In the genomic region with DNA sequence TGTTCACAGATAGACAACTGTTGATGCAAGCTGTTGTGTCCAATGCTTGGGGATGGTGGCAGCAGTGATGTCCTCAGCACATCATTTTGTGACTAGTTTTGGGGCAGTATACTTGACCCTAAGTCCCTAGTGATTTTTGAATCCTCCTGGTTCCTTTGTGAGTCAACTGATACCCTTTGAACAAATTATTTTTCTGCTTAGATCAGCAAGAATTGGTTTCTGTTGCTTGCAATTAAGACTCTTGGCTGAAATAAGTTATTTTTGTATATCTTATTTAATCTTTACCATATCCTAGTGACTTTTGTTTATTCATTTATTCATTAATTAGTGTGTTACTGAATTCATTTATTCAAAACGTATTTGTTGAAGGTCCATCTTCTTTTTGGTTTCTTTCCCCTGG, we compare ENCODE assay signal across 37 cellular contexts.
"Had no signal": no experiment of that assay in that cellular context is flagged by ENCODE, and none has a peak within 500 bp of the region (broad histone marks: within the 10 kb centered on the region; RNA-seq: fewer than 3 reads in every experiment).

No MANE protein-coding gene starts in this region.

- H3K36me3 Mint-ChIP-seq: activated CD4-positive, alpha-beta memory T cell treated with anti-CD3 and anti-CD28 coated beads for 36 hours; activated naive CD4-positive, alpha-beta T cell treated with anti-CD3 and anti-CD28 coated beads, Interleukin-2, amount 50 U/mL, for 72 hours; activated naive CD8-positive, alpha-beta T cell treated with anti-CD3 and anti-CD28 coated beads for 36 hours had no signal

- H3K27ac ChIP-seq: adrenal gland, body of pancreas, brain microvascular endothelial cell, breast epithelium, VCaP had no signal

- H3K9me3 Mint-ChIP-seq: activated B cell treated with CpG ODN at 0.5 μM for 24 hours; activated CD4-positive, alpha-beta memory T cell treated with anti-CD3 and anti-CD28 coated beads for 36 hours; activated CD4-positive, alpha-beta T cell treated with anti-CD3 and anti-CD28 coated beads, Interleukin-2, amount 10 ng/mL, durations not matched to agents 24 days and 14 days; activated CD8-positive, alpha-beta T cell treated with anti-CD3 and anti-CD28 coated beads for 36 hours; activated naive CD4-positive, alpha-beta T cell treated with anti-CD3 and anti-CD28 coated beads for 36 hours; activated naive CD4-positive, alpha-beta T cell treated with anti-CD3 and anti-CD28 coated beads, Interleukin-2, amount 50 U/mL, for 72 hours; activated naive CD8-positive, alpha-beta T cell treated with anti-CD3 and anti-CD28 coated beads for 36 hours; activated T-cell treated with anti-CD3 and anti-CD28 coated beads, Interleukin-2, amount 50 U/mL, for 4 hours; activated T-cell treated with anti-CD3 and anti-CD28 coated beads, Interleukin-2, amount 50 U/mL, for 72 hours; activated T-helper 1 cell treated with anti-CD3 and anti-CD28 coated beads, Interleukin-12 subunit alpha, Interleukin-12 subunit beta, Interleukin-2, Interleukin-4 antibody, amounts not matched to agents 30 ng/mL and 10 ng/mL and 1 ng/mL, durations not matched to agents 14 hours and 24 hours and 36 hours; activated T-helper 17 cell treated with anti-CD3 and anti-CD28 coated beads, Interleukin-2, amount 50 U/mL, for 72 hours; T-helper 1 cell treated with Interleukin-12 subunit alpha and Interleukin-12 subunit beta and Interleukin-4 antibody, amounts not matched to agents 30 μg/mL and 1 μg/mL, for 36 hours; T-helper 2 cell treated with Interferon-gamma antibody and Interleukin-4, amounts not matched to agents 5 μg/mL and 100 μg/mL, for 36 hours had no signal

- H3K36me3 ChIP-seq: adrenal gland, brain microvascular endothelial cell, breast epithelium had no signal

- H3K4me3 ChIP-seq: adrenal gland, body of pancreas, breast epithelium had no signal

- H3K27me3 ChIP-seq: adrenal gland, body of pancreas, brain microvascular endothelial cell, breast epithelium had no signal

- H3K4me1 Mint-ChIP-seq: activated B cell treated with CpG ODN at 0.5 μM for 24 hours; activated CD4-positive, alpha-beta T cell treated with anti-CD3 and anti-CD28 coated beads, Interleukin-2, amount 10 ng/mL, durations not matched to agents 24 days and 14 days; activated naive CD8-positive, alpha-beta T cell treated with anti-CD3 and anti-CD28 coated beads for 36 hours; activated T-helper 17 cell treated with anti-CD3 and anti-CD28 coated beads, Interleukin-2, amount 50 U/mL, for 72 hours had no signal

- H3K4me1 ChIP-seq: adrenal gland, body of pancreas, breast epithelium had no signal

- FAIRE-seq: astrocyte, TTC549 had no signal

- DNase-seq: activated B cell treated with CpG ODN at 0.5 μM for 24 hours; activated CD4-positive, alpha-beta memory T cell treated with anti-CD3 and anti-CD28 coated beads for 36 hours; activated CD4-positive, alpha-beta T cell treated with anti-CD3 and anti-CD28 coated beads for 4 hours; activated CD4-positive, alpha-beta T cell treated with anti-CD3 and anti-CD28 coated beads, Interleukin-2, amount 10 ng/mL, durations not matched to agents 24 days and 14 days; activated CD4-positive, alpha-beta T cell treated with anti-CD3 and anti-CD28 coated beads, Interleukin-2, amount 50 U/mL, for 1 hour; activated CD4-positive, alpha-beta T cell treated with anti-CD3 and anti-CD28 coated beads, Interleukin-2, amount 50 U/mL, for 4 hours; activated CD4-positive, CD25-positive, alpha-beta regulatory T cell treated with anti-CD3 and anti-CD28 coated beads, Interleukin-2, amount 50 U/mL, for 72 hours; activated CD8-positive, alpha-beta memory T cell treated with anti-CD3 and anti-CD28 coated beads, Interleukin-2, amount 50 U/mL, for 4 hours; activated CD8-positive, alpha-beta T cell treated with anti-CD3 and anti-CD28 coated beads for 36 hours; activated effector memory CD4-positive, alpha-beta T cell treated with anti-CD3 and anti-CD28 coated beads, Interleukin-2, amount 50 U/mL, for 16 hours; activated gamma-delta T cell treated with Interleukin-2 at 50 U/mL for 16 hours; activated naive CD4-positive, alpha-beta T cell; activated naive CD4-positive, alpha-beta T cell treated with anti-CD3 and anti-CD28 coated beads for 36 hours; activated naive CD4-positive, alpha-beta T cell treated with anti-CD3 and anti-CD28 coated beads, Interleukin-2, amount 50 U/mL, for 16 hours; activated naive CD8-positive, alpha-beta T cell treated with anti-CD3 and anti-CD28 coated beads for 36 hours; activated T-cell treated with anti-CD3 and anti-CD28 coated beads for 4 hours; activated T-cell treated with anti-CD3 and anti-CD28 coated beads, Interleukin-2, amount 50 U/mL, for 1 hour; activated T-cell treated with anti-CD3 and anti-CD28 coated beads, Interleukin-2, amount 50 U/mL, for 4 hours; activated T-cell treated with anti-CD3 and anti-CD28 coated beads, Interleukin-2, amount 50 U/mL, for 72 hours; adrenal gland; amniotic stem cell; aorta; body of pancreas; brain microvascular endothelial cell; central memory CD4-positive, alpha-beta T cell; T-helper 1 cell; T-helper 2 cell; T-helper 9 cell had no signal

- H3K9me3 ChIP-seq: adrenal gland, body of pancreas, breast epithelium had no signal

- H3K27me3 Mint-ChIP-seq: activated B cell treated with CpG ODN at 0.5 μM for 24 hours; activated naive CD8-positive, alpha-beta T cell treated with anti-CD3 and anti-CD28 coated beads for 36 hours had no signal

- H3K27ac Mint-ChIP-seq: activated B cell treated with CpG ODN at 0.5 μM for 24 hours; activated CD4-positive, alpha-beta memory T cell treated with anti-CD3 and anti-CD28 coated beads for 36 hours; activated CD4-positive, alpha-beta T cell treated with anti-CD3 and anti-CD28 coated beads, Interleukin-2, amount 10 ng/mL, durations not matched to agents 24 days and 14 days; activated CD8-positive, alpha-beta T cell treated with anti-CD3 and anti-CD28 coated beads for 36 hours; activated naive CD4-positive, alpha-beta T cell treated with anti-CD3 and anti-CD28 coated beads for 36 hours; activated naive CD4-positive, alpha-beta T cell treated with anti-CD3 and anti-CD28 coated beads, Interleukin-2, amount 50 U/mL, for 72 hours; activated naive CD8-positive, alpha-beta T cell treated with anti-CD3 and anti-CD28 coated beads for 36 hours; activated T-cell treated with anti-CD3 and anti-CD28 coated beads, Interleukin-2, amount 50 U/mL, for 72 hours; activated T-helper 1 cell treated with anti-CD3 and anti-CD28 coated beads, Interleukin-12 subunit alpha, Interleukin-12 subunit beta, Interleukin-2, Interleukin-4 antibody, amounts not matched to agents 30 ng/mL and 10 ng/mL and 1 ng/mL, durations not matched to agents 14 hours and 24 hours and 36 hours; activated T-helper 17 cell treated with anti-CD3 and anti-CD28 coated beads, Interleukin-2, amount 50 U/mL, for 72 hours; T-helper 1 cell treated with Interleukin-12 subunit alpha and Interleukin-12 subunit beta and Interleukin-4 antibody, amounts not matched to agents 30 μg/mL and 1 μg/mL, for 36 hours; T-helper 2 cell treated with Interferon-gamma antibody and Interleukin-4, amounts not matched to agents 5 μg/mL and 100 μg/mL, for 36 hours had no signal

- H3K4me3 Mint-ChIP-seq: activated B cell treated with CpG ODN at 0.5 μM for 24 hours; activated CD4-positive, alpha-beta memory T cell treated with anti-CD3 and anti-CD28 coated beads for 36 hours; activated CD4-positive, alpha-beta T cell treated with anti-CD3 and anti-CD28 coated beads, Interleukin-2, amount 10 ng/mL, durations not matched to agents 24 days and 14 days; activated CD8-positive, alpha-beta T cell treated with anti-CD3 and anti-CD28 coated beads for 36 hours; activated naive CD4-positive, alpha-beta T cell treated with anti-CD3 and anti-CD28 coated beads for 36 hours; activated naive CD8-positive, alpha-beta T cell treated with anti-CD3 and anti-CD28 coated beads for 36 hours; activated T-cell treated with anti-CD3 and anti-CD28 coated beads, Interleukin-2, amount 50 U/mL, for 4 hours; activated T-cell treated with anti-CD3 and anti-CD28 coated beads, Interleukin-2, amount 50 U/mL, for 72 hours; activated T-helper 1 cell treated with anti-CD3 and anti-CD28 coated beads, Interleukin-12 subunit alpha, Interleukin-12 subunit beta, Interleukin-2, Interleukin-4 antibody, amounts not matched to agents 30 ng/mL and 10 ng/mL and 1 ng/mL, durations not matched to agents 14 hours and 24 hours and 36 hours; activated T-helper 17 cell treated with anti-CD3 and anti-CD28 coated beads, Interleukin-2, amount 50 U/mL, for 72 hours; T-helper 1 cell treated with Interleukin-12 subunit alpha and Interleukin-12 subunit beta and Interleukin-4 antibody, amounts not matched to agents 30 μg/mL and 1 μg/mL, for 36 hours; T-helper 2 cell treated with Interferon-gamma antibody and Interleukin-4, amounts not matched to agents 5 μg/mL and 100 μg/mL, for 36 hours had no signal

- ATAC-seq: activated CD8-positive, alpha-beta T cell treated with anti-CD3 and anti-CD28 coated beads for 36 hours; activated naive CD4-positive, alpha-beta T cell treated with anti-CD3 and anti-CD28 coated beads, Interleukin-2, amount 50 U/mL, for 72 hours; activated T-cell treated with anti-CD3 and anti-CD28 coated beads, Interleukin-2, amount 50 U/mL, for 4 hours; activated T-cell treated with anti-CD3 and anti-CD28 coated beads, Interleukin-2, amount 50 U/mL, for 72 hours; activated T-helper 17 cell treated with anti-CD3 and anti-CD28 coated beads, Interleukin-2, amount 50 U/mL, for 72 hours; body of pancreas had no signal
